Comparison of ENCODE assay signal across 11 cellular contexts in genomic region chr1:101264699-101265098, GRCh38. TPM values are rescaled to one million over a fixed set of nuclear protein-coding genes. Genes with fewer than 3 reads are reported as not detected.
A peak's percentile ranks its signal among the peaks of the same experiment; 100 is the strongest.
DNase-seq lines count a peak whose midpoint lies in the region; ATAC-seq and TF ChIP-seq lines count a peak whose summit lies in the region.
"Had no signal": no experiment of that assay in that cellular context is flagged by ENCODE, and none has a peak within 500 bp of the region (broad histone marks: within the 10 kb centered on the region; RNA-seq: fewer than 3 reads in every experiment).

No MANE protein-coding gene starts in this region.

- peaks cover 75% of the 10 kb centered on the region for H3K4me1 Mint-ChIP-seq in stimulated activated naive CD8-positive, alpha-beta T cell treated with anti-CD3 and anti-CD28 coated beads, Interleukin-15, Interleukin-2, amounts not matched to agents 100 ng/mL and 50 ng/mL, for 24 hours (ENCODE audit: low read depth)

- no peaks in the 10 kb centered on the region for H3K9me3 ChIP-seq in gastroesophageal sphincter
- no peaks in the 10 kb centered on the region for H3K9me3 ChIP-seq in aorta (ENCODE audit: control insufficient read depth, low read length)
- H3K9me3 ChIP-seq in trophoblast cell (ENCODE audit: insufficient read depth, low read depth, low read length): no peaks in the 10 kb centered on the region
- H3K9me3 ChIP-seq: adrenal gland had no signal

- H3K23ac ChIP-seq in trophoblast cell (ENCODE audit: low read length): no peak overlapping the region

- no peak overlapping the region for H4K8ac ChIP-seq in trophoblast cell (ENCODE audit: low read depth, low read length)

- no peak for DNase-seq in stimulated activated naive CD8-positive, alpha-beta T cell treated with anti-CD3 and anti-CD28 coated beads, Interleukin-15, Interleukin-2, amounts not matched to agents 100 U/mL and 50 U/mL, for 24 hours
- DNase-seq in aorta: no peak
- DNase-seq in trophoblast cell: no peak
- DNase-seq in DMS114 treated with DMSO at 0.1 percent for 48 hours (lab: John Stamatoyannopoulos, UW; ENCODE audit: unreplicated experiment): no peak
- DNase-seq: adrenal gland, NCI-H2081 treated with DMSO at 0.1 percent for 48 hours had no signal

- H3K9me3 Mint-ChIP-seq in stimulated activated naive CD8-positive, alpha-beta T cell treated with anti-CD3 and anti-CD28 coated beads, Interleukin-15, Interleukin-2, amounts not matched to agents 100 ng/mL and 50 ng/mL, for 24 hours: no peaks in the 10 kb centered on the region

- peak overlapping the region; percentile 32; the same call in 1 of the 2 replicates for H3K27ac ChIP-seq in VCaP
- H3K27ac ChIP-seq in gastroesophageal sphincter: no peak overlapping the region
- H3K27ac ChIP-seq in aorta (ENCODE audit: low read depth in 1 of 2, low read length in 2 of 2): no peak overlapping the region
- H3K27ac ChIP-seq in trophoblast cell (ENCODE audit: low read depth, low read length): no peak overlapping the region
- H3K27ac ChIP-seq: adrenal gland had no signal

- H3K4me3 Mint-ChIP-seq in stimulated activated naive CD8-positive, alpha-beta T cell treated with anti-CD3 and anti-CD28 coated beads, Interleukin-15, Interleukin-2, amounts not matched to agents 100 ng/mL and 50 ng/mL, for 24 hours: peak overlapping the region; percentile 14

- H3K79me2 ChIP-seq in trophoblast cell (ENCODE audit: control insufficient read depth, insufficient read depth, low read length, poor library complexity): no peaks in the 10 kb centered on the region

- no peak overlapping the region for H3K18ac ChIP-seq in trophoblast cell (ENCODE audit: low read length)

- no peak overlapping the region for H4K91ac ChIP-seq in trophoblast cell (ENCODE audit: low read depth, low read length)

- H3K27me3 Mint-ChIP-seq in stimulated activated naive CD8-positive, alpha-beta T cell treated with anti-CD3 and anti-CD28 coated beads, Interleukin-15, Interleukin-2, amounts not matched to agents 100 ng/mL and 50 ng/mL, for 24 hours: no peaks in the 10 kb centered on the region

- no peak for ATAC-seq in stimulated activated naive CD8-positive, alpha-beta T cell treated with anti-CD3 and anti-CD28 coated beads, Interleukin-15, Interleukin-2, amounts not matched to agents 100 U/mL and 50 U/mL, for 24 hours
- ATAC-seq in gastroesophageal sphincter (peak; percentile 46), aorta (ENCODE audit: low FRiP score) (peak; percentile 51), GM19324 (IDR thresholded peaks at IDR 0.05; ENCODE audit: low FRiP score, unreplicated experiment) (no peak)
- ATAC-seq: HCT116 had no signal

- H2BK5ac ChIP-seq in trophoblast cell (ENCODE audit: low read depth, low read length, poor library complexity): no peak overlapping the region

- no peak overlapping the region for H2AK5ac ChIP-seq in trophoblast cell (ENCODE audit: low read length)

- H3K36me3 ChIP-seq in gastroesophageal sphincter: no peaks in the 10 kb centered on the region
- no peaks in the 10 kb centered on the region for H3K36me3 ChIP-seq in aorta (ENCODE audit: control insufficient read depth in 1 of 2, insufficient read depth in 2 of 2, low read length in 1 of 2)
- H3K36me3 ChIP-seq in trophoblast cell (ENCODE audit: control insufficient read depth in 1 of 2, insufficient read depth in 2 of 2, low read length in 2 of 2): no peaks in the 10 kb centered on the region
- H3K36me3 ChIP-seq: adrenal gland had no signal

- H3K79me1 ChIP-seq in trophoblast cell (ENCODE audit: low read length): no peaks in the 10 kb centered on the region

- WGBS in gastroesophageal sphincter (ENCODE audit: low coverage in 1 of 2), 2 donors: 33 to 83% methylated on average over 1 to 2 of the region's 2 CpGs
- WGBS in aorta, 2 donors: 82 to 83% methylated on average over 2 of the region's 2 CpGs
- WGBS in trophoblast cell (ENCODE audit: extremely low coverage, insufficient coverage, insufficient read length): no CpG with 5 or more reads among the region's 2 CpGs

- no peak for TF ChIP-seq CTCF in VCaP (conservative IDR thresholded peaks at IDR 0.05)
- no peak for TF ChIP-seq CTCF in gastroesophageal sphincter (IDR thresholded peaks at IDR 0.05)

- H3K4me1 ChIP-seq in gastroesophageal sphincter (peaks cover 0 to 8% (median 0%) of the 10 kb centered on the region in 3 donors), aorta (ENCODE audit: control insufficient read depth in 1 of 2, insufficient read depth in 2 of 2, low read length in 2 of 2) (peaks cover 0 to 3% of the 10 kb centered on the region in 2 donors), trophoblast cell (ENCODE audit: control insufficient read depth in 1 of 2, insufficient read depth in 2 of 2, low read length in 2 of 2) (peaks cover 0 to 4% of the 10 kb centered on the region in 2 experiments)

- TF ChIP-seq EP300 in gastroesophageal sphincter (IDR thresholded peaks at IDR 0.05): no peak

- H3K4ac ChIP-seq in trophoblast cell (ENCODE audit: low read depth, low read length): no peak overlapping the region

- H3K36me3 Mint-ChIP-seq in stimulated activated naive CD8-positive, alpha-beta T cell treated with anti-CD3 and anti-CD28 coated beads, Interleukin-15, Interleukin-2, amounts not matched to agents 100 ng/mL and 50 ng/mL, for 24 hours (ENCODE audit: low read depth): no peaks in the 10 kb centered on the region

- no peak overlapping the region for H4K12ac ChIP-seq in trophoblast cell (ENCODE audit: low read depth, low read length)

- H3K4me3 ChIP-seq in gastroesophageal sphincter (no peak overlapping the region), aorta (ENCODE audit: low read length in 2 of 2) (no peak overlapping the region), trophoblast cell (ENCODE audit: low read depth, low read length) (no peak overlapping the region)
- H3K4me3 ChIP-seq: adrenal gland had no signal

- H3K27me3 ChIP-seq in gastroesophageal sphincter (no peaks in the 10 kb centered on the region), aorta (ENCODE audit: control insufficient read depth in 1 of 2, insufficient read depth in 2 of 2, low read length in 1 of 2) (no peaks in the 10 kb centered on the region), trophoblast cell (ENCODE audit: insufficient read depth, low read length) (no peaks in the 10 kb centered on the region)
- H3K27me3 ChIP-seq: adrenal gland had no signal

- no peak overlapping the region for H3K14ac ChIP-seq in trophoblast cell (ENCODE audit: low read length)

- no peak overlapping the region for H2BK120ac ChIP-seq in trophoblast cell (ENCODE audit: insufficient read depth, low read length, poor library complexity)

- TF ChIP-seq POLR2A in gastroesophageal sphincter (IDR thresholded peaks at IDR 0.05): no peak

- H3K4me2 ChIP-seq in trophoblast cell (ENCODE audit: low read length): no peak overlapping the region

- no peak overlapping the region for H2BK12ac ChIP-seq in trophoblast cell (ENCODE audit: low read length)

- no peak overlapping the region for H2AFZ ChIP-seq in trophoblast cell (ENCODE audit: insufficient read depth, low read length, poor library complexity)

- H3K27ac Mint-ChIP-seq in stimulated activated naive CD8-positive, alpha-beta T cell treated with anti-CD3 and anti-CD28 coated beads, Interleukin-15, Interleukin-2, amounts not matched to agents 100 ng/mL and 50 ng/mL, for 24 hours: peak overlapping the region; percentile 23

- no peak overlapping the region for H3K9ac ChIP-seq in trophoblast cell (ENCODE audit: low read length)

- intact Hi-C loops in aorta (cut with DNase I): no loop called here

RNA-seq across cellular contexts. Expression of gene S1PR1, which starts 27.9 kb away (rescaled TPM):
- total RNA-seq in gastroesophageal sphincter (10 to 100 TPM; 13.9 to 73.6 (median 47.8) TPM), aorta (10 to 100 TPM; 51.3 to 71.0 TPM)
- 1 to 10 TPM; 3.1 to 9.1 TPM for polyA plus RNA-seq in aorta
- polyA plus RNA-seq in trophoblast cell (2013): 4.1 and 5.7 TPM in 2 replicates

Comparison
In these comparisons a context has a peak if more than half of its experiments do, and no peak if none do; other contexts are left out.
1. ATAC-seq: peak in gastroesophageal sphincter (single experiment) and aorta (single experiment); none in stimulated activated naive CD8-positive, alpha-beta T cell treated with anti-CD3 and anti-CD28 coated beads, Interleukin-15, Interleukin-2, amounts not matched to agents 100 U/mL and 50 U/mL, for 24 hours (single experiment) and GM19324 (single experiment).